In genomic region chr12:10365716-10366433, GRCh38 we compare ENCODE assay signal across 8 cellular contexts.
DNase-seq lines count a peak whose midpoint lies in the region; FAIRE-seq and TF ChIP-seq lines count a peak whose summit lies in the region.

No MANE protein-coding gene starts in this region.

- no peak overlapping the region; the same call in none of the 2 replicates for H3K4me3 ChIP-seq in AG09309 (ENCODE audit: control insufficient read depth, low read depth, low read length)
- H3K4me3 ChIP-seq in cardiac fibroblast (replicated peaks in 1 of 2; ENCODE audit: low read depth in 2 of 2, low read length in 2 of 2): peak overlapping the region in 1 of 2 donors; percentile 58
- H3K4me3 ChIP-seq in mucosa of rectum (ENCODE audit: low read length in 2 of 2): peak overlapping the region; percentile 90 to 92

- peak overlapping the region; percentile 88 to 98 for H3K27ac ChIP-seq in mucosa of rectum (ENCODE audit: low read depth in 2 of 2, low read length in 2 of 2)

- DNase-seq in AG09309 (ENCODE audit: low read depth) (no peak), KBM-7 (peak; percentile 15), cardiac fibroblast (ENCODE audit: low read depth in 2 of 2) (peak; percentile 32 to 51), NCI-H187 treated with DMSO at 0.1 percent for 48 hours (lab: John Stamatoyannopoulos, UW) (no peak), NOMO-1 treated with DMSO at 0.1 percent for 48 hours (lab: John Stamatoyannopoulos, UW; ENCODE audit: unreplicated experiment) (no peak), NCI-H1048 (lab: John Stamatoyannopoulos, UW) (no peak), RCC 7860 (ENCODE audit: low spot score) (no peak)

- TF ChIP-seq CTCF in AG09309 (IDR thresholded peaks at IDR 0.05; ENCODE audit: control insufficient read depth, insufficient read depth, low read depth, low read length, missing control alignments) (peak; percentile 3), cardiac fibroblast (IDR thresholded peaks at IDR 0.05; ENCODE audit: low read depth, low read length) (peak; percentile 40)

- H3K36me3 ChIP-seq in mucosa of rectum (ENCODE audit: control insufficient read depth in 2 of 2, insufficient read depth in 2 of 2, low read length in 2 of 2): no peaks in the 10 kb centered on the region

- in situ Hi-C loops in KBM-7 (cut with MboI; ENCODE audit: low pct_unique_long_range_greater_than_20kb, low sequenced_read_pairs): no loop called here

- peaks cover 32 to 35% of the 10 kb centered on the region in 2 donors for H3K4me1 ChIP-seq in mucosa of rectum (ENCODE audit: control insufficient read depth in 2 of 2, insufficient read depth in 2 of 2, low read length in 2 of 2)

- FAIRE-seq in RCC 7860 (lab: Jason Lieb, UNC): no peak

- H3K27me3 ChIP-seq in mucosa of rectum (ENCODE audit: control insufficient read depth in 2 of 2, insufficient read depth in 2 of 2, low read length in 2 of 2): no peaks in the 10 kb centered on the region

- no peaks in the 10 kb centered on the region for H3K9me3 ChIP-seq in mucosa of rectum (ENCODE audit: control insufficient read depth in 2 of 2, low read length in 2 of 2)

- H3K9ac ChIP-seq in mucosa of rectum (ENCODE audit: low read depth in 1 of 2, low read length in 2 of 2): peak overlapping the region in 1 of 2 donors; percentile 96

Comparison
In these comparisons a context has a peak if more than half of its experiments do, and no peak if none do; other contexts are left out.
1. DNase-seq: peak in KBM-7 (single experiment) and cardiac fibroblast (2 of 2); none in AG09309 (single experiment), NCI-H187 treated with DMSO at 0.1 percent for 48 hours (single experiment), NOMO-1 treated with DMSO at 0.1 percent for 48 hours (single experiment), NCI-H1048 (single experiment) and RCC 7860 (single experiment).